In the genomic region with DNA sequence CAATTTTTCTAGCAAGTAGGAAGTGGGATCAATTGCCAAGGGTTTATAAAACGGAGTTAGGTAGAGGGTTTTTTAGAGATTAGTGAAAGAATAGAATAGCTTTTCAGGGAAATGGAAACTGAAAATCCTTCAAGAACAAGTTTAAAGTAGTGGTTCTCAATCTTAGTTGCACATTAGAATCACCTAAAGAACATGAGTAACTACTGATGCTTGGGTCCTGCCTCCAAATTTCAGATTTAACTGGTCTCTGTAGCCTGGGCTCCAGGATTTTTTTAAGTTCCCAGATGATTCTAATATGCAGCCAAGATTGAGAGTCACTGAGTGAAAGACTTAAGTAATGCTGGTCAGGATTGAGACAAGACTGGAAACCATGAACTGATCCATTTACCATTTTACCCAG, we compare ENCODE assay signal across 23 cellular contexts. TPM values are rescaled to one million over a fixed set of nuclear protein-coding genes. Genes with fewer than 3 reads are reported as not detected.
A peak's percentile ranks its signal among the peaks of the same experiment; 100 is the strongest.
DNase-seq lines count a peak whose midpoint lies in the region; ATAC-seq, FAIRE-seq and TF ChIP-seq lines count a peak whose summit lies in the region.
"Had no signal": no experiment of that assay in that cellular context is flagged by ENCODE, and none has a peak within 500 bp of the region (broad histone marks: within the 10 kb centered on the region; RNA-seq: fewer than 3 reads in every experiment).

No MANE protein-coding gene starts in this region.

- TF ChIP-seq EP300 in GM12878 (IDR thresholded peaks at IDR 0.05; ENCODE audit: borderline replicate concordance in 1 of 2, control insufficient read depth in 1 of 2, low read depth in 2 of 2, low read length in 2 of 2): no peak

- no peaks in the 10 kb centered on the region for H3K4me1 Mint-ChIP-seq in activated CD4-positive, alpha-beta T cell treated with anti-CD3 and anti-CD28 coated beads for 36 hours
- H3K4me1 Mint-ChIP-seq in activated T-cell treated with anti-CD3 and anti-CD28 coated beads, Interleukin-2, amount 50 U/mL, for 72 hours (ENCODE audit: low read depth): peaks cover 10% of the 10 kb centered on the region
- H3K4me1 Mint-ChIP-seq: B cell had no signal

- RAD21 ChIA-PET in GM12878 (lab: Charles Lee; ENCODE audit: unreplicated experiment): no interaction called here

- H3K9ac ChIP-seq in OCI-LY3 (ENCODE audit: low read length) (no peak overlapping the region), GM12878 (ENCODE audit: control insufficient read depth, insufficient read depth, low read length) (no peak overlapping the region)
- H3K9ac ChIP-seq: BLaER1 treated with 17β-estradiol and CSF1 and Interleukin-3, amounts not matched to agents 10 nM and 100 nM had no signal

- POLR2A ChIA-PET in activated CD4-positive, alpha-beta T cell treated with anti-CD3 and anti-CD28 coated beads for 36 hours (lab: Charles Lee): no interaction called here
- POLR2A ChIA-PET in GM12878 (lab: Charles Lee): no interaction called here

- intact Hi-C loops in activated CD4-positive, alpha-beta T cell treated with anti-CD3 and anti-CD28 coated beads for 36 hours (cut with DNase I, micrococcal nuclease): no loop called here
- intact Hi-C loops in GM12878 (cut with micrococcal nuclease; ENCODE audit: unreplicated experiment): loop anchor here (5.0 kb wide), 1 partner anchor 126 kb away; no protein-coding TSS in a partner anchor

- no peak overlapping the region for H3K27ac Mint-ChIP-seq in activated CD4-positive, alpha-beta T cell treated with anti-CD3 and anti-CD28 coated beads for 36 hours
- H3K27ac Mint-ChIP-seq in activated T-cell treated with anti-CD3 and anti-CD28 coated beads, Interleukin-2, amount 50 U/mL, for 72 hours: no peak overlapping the region
- H3K27ac Mint-ChIP-seq: B cell; CD4-positive, alpha-beta T cell; CD8-positive, alpha-beta T cell had no signal

- no peak for DNase-seq in activated CD4-positive, alpha-beta T cell treated with anti-CD3 and anti-CD28 coated beads for 36 hours
- DNase-seq in activated CD4-positive, alpha-beta T cell treated with anti-CD3 and anti-CD28 coated beads, Interleukin-2, amount 50 U/mL, for 4 hours: no peak
- DNase-seq in activated T-cell treated with anti-CD3 and anti-CD28 coated beads, Interleukin-2, amount 50 U/mL, for 72 hours: no peak
- no peak for DNase-seq in activated T-cell treated with anti-CD3 and anti-CD28 coated beads, Interleukin-2, amount 50 U/mL, for 1 hour
- DNase-seq in GM12878 (ENCODE audit: low read depth, low spot score): no peak
- no peak for DNase-seq in H4 (ENCODE audit: low spot score)
- no peak for DNase-seq in GM13977 (ENCODE audit: low spot score)
- DNase-seq: AML-193; Caco-2; Calu3; CD4-positive, alpha-beta T cell; CD8-positive, alpha-beta T cell; DMS79 treated with DMSO at 0.1 percent for 48 hours; GF-D8 had no signal

- no peaks in the 10 kb centered on the region for H4K20me1 ChIP-seq in OCI-LY3 (ENCODE audit: insufficient read depth, low read length)
- no peaks in the 10 kb centered on the region for H4K20me1 ChIP-seq in GM12878 (ENCODE audit: control insufficient read depth, insufficient read depth)
- H4K20me1 ChIP-seq: BLaER1 treated with 17β-estradiol and CSF1 and Interleukin-3, amounts not matched to agents 10 nM and 100 nM had no signal

- in situ Hi-C loops in GM12878 (cut with MboI) (no loop called here), GM13977 (cut with MboI; ENCODE audit: low pct_unique_long_range_greater_than_20kb, low sequenced_read_pairs, unreplicated experiment) (no loop called here)

- no peak for TF ChIP-seq RAD21 in GM12878 (IDR thresholded peaks at IDR 0.05; ENCODE audit: insufficient read depth, low read depth, low read length)

- H3K36me3 ChIP-seq in OCI-LY3 (replicated peaks; ENCODE audit: low read depth, low read length): peaks cover 4% of the 10 kb centered on the region
- no peaks in the 10 kb centered on the region for H3K36me3 ChIP-seq in GM12878 (ENCODE audit: control insufficient read depth in 2 of 2, insufficient read depth in 2 of 2, low read length in 1 of 2)
- H3K36me3 ChIP-seq: BLaER1 treated with 17β-estradiol and CSF1 and Interleukin-3, amounts not matched to agents 10 nM and 100 nM had no signal

- H3K36me3 Mint-ChIP-seq in activated CD4-positive, alpha-beta T cell treated with anti-CD3 and anti-CD28 coated beads for 36 hours (ENCODE audit: low read depth): no peaks in the 10 kb centered on the region
- H3K36me3 Mint-ChIP-seq in activated T-cell treated with anti-CD3 and anti-CD28 coated beads, Interleukin-2, amount 50 U/mL, for 72 hours (ENCODE audit: insufficient read depth in 2 of 2): no peaks in the 10 kb centered on the region
- H3K36me3 Mint-ChIP-seq: CD8-positive, alpha-beta T cell had no signal

- H3K4me1 ChIP-seq in OCI-LY3 (ENCODE audit: low read length): peaks cover 87% of the 10 kb centered on the region
- H3K4me1 ChIP-seq in GM12878 (ENCODE audit: control insufficient read depth, insufficient read depth, low read length): peaks cover 53% of the 10 kb centered on the region
- H3K4me1 ChIP-seq: Caco-2 had no signal

- H3K27ac ChIP-seq in OCI-LY3 (ENCODE audit: low read length) (peak overlapping the region; percentile 63; the same call in 1 of the 2 replicates), GM12878 (ENCODE audit: control insufficient read depth, insufficient read depth) (no peak overlapping the region)
- H3K27ac ChIP-seq: 22Rv1; A549; BLaER1 treated with 17β-estradiol and CSF1 and Interleukin-3, amounts not matched to agents 10 nM and 100 nM; C4-2B had no signal

- TF ChIP-seq CTCF in OCI-LY3 (IDR thresholded peaks at IDR 0.05; ENCODE audit: low read depth, low read length): no peak
- no peak for TF ChIP-seq CTCF in GM12878 (IDR thresholded peaks at IDR 0.05 in 2 of 3, conservative IDR thresholded peaks at IDR 0.05 in 1 of 3; ENCODE audit: control insufficient read depth in 2 of 3, extremely low read depth in 1 of 3, insufficient read depth in 1 of 3, low read depth in 3 of 3, low read length in 3 of 3)
- TF ChIP-seq CTCF in GM13977 (IDR thresholded peaks at IDR 0.05; ENCODE audit: extremely low read depth, insufficient read depth, missing control alignments): no peak

- CTCF ChIA-PET in activated CD4-positive, alpha-beta T cell treated with anti-CD3 and anti-CD28 coated beads for 36 hours (lab: Charles Lee): interaction anchor here (0.6 kb wide), 1 partner anchor 1079 kb away, joined by 3 read pairs; no protein-coding TSS in a partner anchor
- CTCF ChIA-PET in GM12878 (lab: Yijun Ruan, JAX): interaction anchor here (1.5 kb wide), 1 partner anchor 155 kb away, joined by 4 read pairs; no protein-coding TSS in a partner anchor

- H3K4me2 ChIP-seq in OCI-LY3 (ENCODE audit: low read length): peak overlapping the region; percentile 87
- H3K4me2 ChIP-seq in GM12878 (ENCODE audit: control insufficient read depth, insufficient read depth): peak overlapping the region; percentile 31
- H3K4me2 ChIP-seq: A549; BLaER1 treated with 17β-estradiol and CSF1 and Interleukin-3, amounts not matched to agents 10 nM and 100 nM had no signal

- peak; percentile 30 for ATAC-seq in activated CD4-positive, alpha-beta T cell treated with anti-CD3 and anti-CD28 coated beads for 36 hours
- ATAC-seq in activated T-cell treated with anti-CD3 and anti-CD28 coated beads, Interleukin-2, amount 50 U/mL, for 72 hours (replicated peaks in 1 of 2): peak; percentile 34 to 61
- ATAC-seq in GM12878: no peak
- ATAC-seq: A549; CD8-positive, alpha-beta T cell had no signal

- H2AFZ ChIP-seq in OCI-LY3 (ENCODE audit: low read depth, low read length) (no peak overlapping the region), GM12878 (ENCODE audit: control insufficient read depth, low read depth, low read length) (no peak overlapping the region)

- no TSS peak for BruUV-seq in GM12878 (replicated peaks; lab: Mats Ljungman, UMichigan)

- no peaks in the 10 kb centered on the region for H3K9me3 Mint-ChIP-seq in activated CD4-positive, alpha-beta T cell treated with anti-CD3 and anti-CD28 coated beads for 36 hours (ENCODE audit: low read depth)
- H3K9me3 Mint-ChIP-seq in activated T-cell treated with anti-CD3 and anti-CD28 coated beads, Interleukin-2, amount 50 U/mL, for 72 hours: peaks cover 0 to 2% of the 10 kb centered on the region in 2 donors
- H3K9me3 Mint-ChIP-seq: CD4-positive, alpha-beta T cell; CD8-positive, alpha-beta T cell had no signal

- peaks cover 4% of the 10 kb centered on the region for H3K27me3 Mint-ChIP-seq in activated CD4-positive, alpha-beta T cell treated with anti-CD3 and anti-CD28 coated beads for 36 hours
- peaks cover 8% of the 10 kb centered on the region for H3K27me3 Mint-ChIP-seq in activated T-cell treated with anti-CD3 and anti-CD28 coated beads, Interleukin-2, amount 50 U/mL, for 72 hours (ENCODE audit: low read depth)
- H3K27me3 Mint-ChIP-seq: B cell; CD4-positive, alpha-beta T cell had no signal

- SMC1A ChIA-PET in GM12878 (lab: Charles Lee; ENCODE audit: uncharacterized antibody, unreplicated experiment): no interaction called here

- 32% methylated on average over 1 of the region's 1 CpG for WGBS in GM12878 (ENCODE audit: insufficient coverage, insufficient replicate concordance, low lambda C conversion rate, missing lambda C conversion rate)

- H3K9me3 ChIP-seq in OCI-LY3 (ENCODE audit: insufficient read depth, low read length) (no peaks in the 10 kb centered on the region), GM12878 (replicated peaks; ENCODE audit: control insufficient read depth, insufficient read depth, low read length) (peaks cover 5% of the 10 kb centered on the region; the same call in 2 of the 3 replicates)
- H3K9me3 ChIP-seq: A549; BLaER1 treated with 17β-estradiol and CSF1 and Interleukin-3, amounts not matched to agents 10 nM and 100 nM; Caco-2 had no signal

- FAIRE-seq in GM12878 (lab: Jason Lieb, UNC): no peak
- FAIRE-seq: A549, D721Med, G401.6, GM12892 had no signal

- no peaks in the 10 kb centered on the region for H3K27me3 ChIP-seq in OCI-LY3 (ENCODE audit: low read depth, low read length)
- no peaks in the 10 kb centered on the region for H3K27me3 ChIP-seq in GM12878 (replicated peaks in 1 of 2; ENCODE audit: control insufficient read depth in 2 of 2, insufficient read depth in 2 of 2, low read length in 1 of 2)
- H3K27me3 ChIP-seq: BLaER1 treated with 17β-estradiol and CSF1 and Interleukin-3, amounts not matched to agents 10 nM and 100 nM had no signal

- H3K79me2 ChIP-seq in OCI-LY3 (ENCODE audit: low read length) (peaks cover 8% of the 10 kb centered on the region), GM12878 (ENCODE audit: control insufficient read depth, insufficient read depth, low read length) (no peaks in the 10 kb centered on the region)

- no peak for TF ChIP-seq POLR2A in GM12878 (IDR thresholded peaks at IDR 0.05; ENCODE audit: low read depth, low read length)

- no peak overlapping the region for H3K4me3 Mint-ChIP-seq in activated CD4-positive, alpha-beta T cell treated with anti-CD3 and anti-CD28 coated beads for 36 hours
- no peak overlapping the region for H3K4me3 Mint-ChIP-seq in activated T-cell treated with anti-CD3 and anti-CD28 coated beads, Interleukin-2, amount 50 U/mL, for 72 hours
- H3K4me3 Mint-ChIP-seq: B cell; CD4-positive, alpha-beta T cell; CD8-positive, alpha-beta T cell had no signal

- 0 out of 2 replicates have a peak overlapping the region, but pooled peaks have one; percentile 8 for H3K4me3 ChIP-seq in OCI-LY3 (ENCODE audit: low read length)
- H3K4me3 ChIP-seq in GM12878: no peak overlapping the region
- H3K4me3 ChIP-seq: A549; BLaER1 treated with 17β-estradiol and CSF1 and Interleukin-3, amounts not matched to agents 10 nM and 100 nM had no signal

RNA-seq across cellular contexts. Expression of a gene that starts 20.5 kb away (rescaled TPM):
- total RNA-seq in activated CD4-positive, alpha-beta T cell treated with anti-CD3 and anti-CD28 coated beads for 36 hours: under 1 TPM; 0.69 to 0.85 TPM
- total RNA-seq in activated T-cell treated with anti-CD3 and anti-CD28 coated beads, Interleukin-2, amount 50 U/mL, for 72 hours: 1 to 10 TPM; 2.7 to 5.9 TPM
- total RNA-seq in GM12878 (2013; cell fraction: nucleolus; rRNA removed): 1.3 and 2.9 TPM in 2 replicates
- total RNA-seq in GM12878 (2014; rRNA removed) (0.68 and 1.3 TPM in 2 replicates), GM12878 (2014; rRNA removed; fragmentation: Illumina TruSeq; extraction: Trizol) (0.97 and 1.1 TPM in 2 replicates), GM12878 (2021) (0.95 and 1.1 TPM in 2 replicates)
- 0.52 TPM for polyA plus RNA-seq in GM12878 (2011; ENCODE audit: low read depth)
- polyA plus RNA-seq in GM12878 (2011; rRNA removed) (0.27 and 1.0 TPM in 2 replicates), GM12878 (2014; fragmentation: Illumina TruSeq; extraction: Trizol) (0.78 and 0.90 TPM in 2 replicates), GM12878 (2014; fragmentation: Nextera tagmentation; extraction: Ambion mirVana) (under 1 TPM; 0.26 to 0.27 TPM), GM12878 (2014; rRNA removed) (0.44 and 1.1 TPM in 2 replicates), GM12878 (2016; fragmentation: Nextera tagmentation; extraction: Ambion mirVana) (1 to 10 TPM; 1.1 to 1.2 TPM)
- 0.13 and 0.18 TPM in 2 replicates for polyA plus RNA-seq in GM12878 (2011; cell fraction: cytosol; rRNA removed)
- 1.1 and 1.2 TPM in 2 replicates for polyA plus RNA-seq in GM12878 (2011; cell fraction: nucleus; rRNA removed)
- 0.24 and 0.31 TPM in 2 replicates for polyA plus RNA-seq in GM12878 (2012)
- polyA minus RNA-seq in GM12878 (2011; rRNA and poly(A)+ RNA removed): 0.21 and 0.73 TPM in 2 replicates
- polyA minus RNA-seq in GM12878 (2011; cell fraction: cytosol; rRNA and poly(A)+ RNA removed): not detected in 2 replicates
- polyA minus RNA-seq in GM12878 (2011; cell fraction: nucleus; rRNA and poly(A)+ RNA removed): 0.12 and 0.19 TPM in 2 replicates
- total RNA-seq in H4 (2014; rRNA removed; shearing (Covaris generic)): 8.6 and 10.4 TPM in 2 replicates
- total RNA-seq: CD4-positive, alpha-beta T cell; CD8-positive, alpha-beta T cell had no signal
